In the genomic region with DNA sequence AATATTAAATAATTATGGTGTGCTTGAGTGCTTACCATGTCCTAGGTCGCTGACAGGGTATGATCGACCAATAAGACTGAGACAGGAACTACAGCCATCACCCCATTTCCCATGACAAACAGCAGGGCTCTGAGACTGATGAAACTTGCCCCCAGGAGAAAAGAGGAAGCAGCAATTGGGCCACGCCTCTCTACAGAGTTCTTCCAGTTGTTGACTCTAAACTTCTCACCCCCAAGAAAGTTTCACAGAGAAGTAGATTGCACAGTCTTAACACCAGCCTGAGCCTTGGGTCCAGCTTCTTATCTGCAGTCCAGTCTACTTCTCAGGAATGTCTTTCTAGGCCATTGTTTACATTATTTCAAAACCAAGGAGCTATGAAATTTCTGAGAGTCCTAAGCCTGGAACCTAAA, we compare ENCODE assay signal across 9 cellular contexts.
DNase-seq lines count a peak whose midpoint lies in the region; ATAC-seq and TF ChIP-seq lines count a peak whose summit lies in the region.
"Had no signal": no experiment of that assay in that cellular context is flagged by ENCODE, and none has a peak within 500 bp of the region (broad histone marks: within the 10 kb centered on the region; RNA-seq: fewer than 3 reads in every experiment).

No MANE protein-coding gene starts in this region.

- no peaks in the 10 kb centered on the region for H3K9me3 ChIP-seq in hepatocyte (ENCODE audit: low read depth)

- TF ChIP-seq CTCF in hepatocyte (IDR thresholded peaks at IDR 0.05; ENCODE audit: poor library complexity), result no peak

- H4K20me1 ChIP-seq in hepatocyte (ENCODE audit: insufficient read depth, poor library complexity, severe bottlenecking), result no peaks in the 10 kb centered on the region

- H3K79me2 ChIP-seq in hepatocyte, result no peaks in the 10 kb centered on the region

- H3K4me1 ChIP-seq in hepatocyte (ENCODE audit: insufficient read depth), result peaks cover 40% of the 10 kb centered on the region

- DNase-seq in A172 (ENCODE audit: low spot score) (peak; percentile 12), SKM-1 (lab: John Stamatoyannopoulos, UW; ENCODE audit: unreplicated experiment) (peak; percentile 99), hepatocyte (ENCODE audit: low spot score) (peak; percentile 73), DMS 273 treated with DMSO at 0.1 percent for 48 hours (lab: John Stamatoyannopoulos, UW) (no peak), superior temporal gyrus (ENCODE audit: extremely low spot score) (no peak), DMS79 (lab: John Stamatoyannopoulos, UW) (no peak)
- DNase-seq: DND-41 had no signal

- H3K4me3 ChIP-seq in hepatocyte, result no peak overlapping the region

- H3K4me2 ChIP-seq in hepatocyte, result no peak overlapping the region

- H3K27me3 ChIP-seq in hepatocyte, result no peaks in the 10 kb centered on the region

- no peak overlapping the region for H2AFZ ChIP-seq in hepatocyte

- WGBS in hepatocyte (ENCODE audit: low lambda C conversion rate, missing lambda C conversion rate), result 81% methylated on average over 3 of the region's 3 CpGs

- no peaks in the 10 kb centered on the region for H3K9me2 ChIP-seq in hepatocyte (replicated peaks; ENCODE audit: insufficient read depth)

- H3K36me3 ChIP-seq in hepatocyte (replicated peaks; ENCODE audit: insufficient read depth, low read depth), result no peaks in the 10 kb centered on the region

- H3K27ac ChIP-seq in hepatocyte, result peak overlapping the region; percentile 74

- ATAC-seq in GM18909 (IDR thresholded peaks at IDR 0.05; ENCODE audit: poor library complexity, unreplicated experiment), result peak; percentile 84
- peak; percentile 83 for ATAC-seq in HG03095 (IDR thresholded peaks at IDR 0.05; ENCODE audit: unreplicated experiment)

Comparison
In these comparisons a context has a peak if more than half of its experiments do, and no peak if none do; other contexts are left out.
1. DNase-seq: peak in A172 (single experiment), SKM-1 (single experiment) and hepatocyte (single experiment); none in DMS 273 treated with DMSO at 0.1 percent for 48 hours (single experiment), superior temporal gyrus (single experiment) and DMS79 (single experiment).